ENCODE assay signal across 18 cellular contexts in the genomic region with DNA sequence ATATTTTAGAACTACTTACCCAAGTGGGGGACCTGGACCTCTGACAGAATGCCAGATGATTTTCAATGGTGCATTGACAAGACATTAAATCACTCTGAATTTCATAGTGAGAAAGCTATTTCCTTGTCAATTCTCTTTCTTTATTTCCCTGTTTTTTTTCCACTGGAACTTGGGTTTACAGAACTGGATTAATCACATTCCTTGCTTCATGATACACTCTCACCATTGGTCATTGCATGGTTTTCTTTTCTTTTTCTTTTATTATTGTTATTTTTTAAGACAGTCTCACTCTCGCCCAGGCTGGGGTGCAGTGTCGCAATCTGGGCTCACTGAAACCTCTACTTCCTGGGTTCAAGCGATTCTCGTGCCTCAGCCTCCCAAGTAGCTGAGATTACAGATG. TPM values are rescaled to one million over a fixed set of nuclear protein-coding genes. Genes with fewer than 3 reads are reported as not detected.
A peak's percentile ranks its signal among the peaks of the same experiment; 100 is the strongest.
DNase-seq lines count a peak whose midpoint lies in the region; ATAC-seq and TF ChIP-seq lines count a peak whose summit lies in the region.
"Had no signal": no experiment of that assay in that cellular context is flagged by ENCODE, and none has a peak within 500 bp of the region (broad histone marks: within the 10 kb centered on the region; RNA-seq: fewer than 3 reads in every experiment).

No MANE protein-coding gene starts in this region.

- TF ChIP-seq RAD21 in Ishikawa (IDR thresholded peaks at IDR 0.05; ENCODE audit: low read depth) = no peak

- 96% methylated on average over 4 of the region's 4 CpGs for WGBS in smooth muscle cell (ENCODE audit: low lambda C conversion rate)

- H2AFZ ChIP-seq in GM23338 = no peak overlapping the region
- peak overlapping the region; percentile 11 for H2AFZ ChIP-seq in smooth muscle cell (ENCODE audit: low read depth)
- H2AFZ ChIP-seq: GM23248 had no signal

- H3K27ac ChIP-seq in GM23338 (ENCODE audit: low read depth) (peak overlapping the region; percentile 1; the same call in 1 of the 2 replicates), foreskin keratinocyte (no peak overlapping the region), smooth muscle cell (ENCODE audit: low read depth) (no peak overlapping the region), substantia nigra (ENCODE audit: low read depth, low read length, poor library complexity, severe bottlenecking) (no peak overlapping the region)
- H3K27ac ChIP-seq: BLaER1, GM23248 had no signal

- TF ChIP-seq CTCF in GM23338 (conservative IDR thresholded peaks at IDR 0.05; ENCODE audit: low read depth in 2 of 2) (no peak), foreskin keratinocyte (conservative IDR thresholded peaks at IDR 0.05) (no peak), smooth muscle cell (IDR thresholded peaks at IDR 0.05; ENCODE audit: borderline replicate concordance, insufficient read depth, poor library complexity, severe bottlenecking) (no peak)

- H3K9me2 ChIP-seq in GM23338 (ENCODE audit: insufficient read depth) = no peaks in the 10 kb centered on the region

- ATAC-seq in GM23338 = no peak
- no peak for ATAC-seq in foreskin keratinocyte
- ATAC-seq: K562 had no signal

- peaks cover 38% of the 10 kb centered on the region for H3K4me1 Mint-ChIP-seq in GM23338

- no peak for TF ChIP-seq EP300 in Ishikawa (IDR thresholded peaks at IDR 0.05; ENCODE audit: borderline replicate concordance)

- no peaks in the 10 kb centered on the region for H3K36me3 Mint-ChIP-seq in GM23338 (ENCODE audit: low read depth)
- H3K36me3 Mint-ChIP-seq: CD8-positive, alpha-beta memory T cell had no signal

- H4K20me1 ChIP-seq in GM23338 (replicated peaks; ENCODE audit: insufficient read depth) (no peaks in the 10 kb centered on the region), smooth muscle cell (ENCODE audit: low read depth) (no peaks in the 10 kb centered on the region)
- H4K20me1 ChIP-seq: BLaER1 had no signal

- H3K9me3 Mint-ChIP-seq in GM23338 = no peaks in the 10 kb centered on the region
- H3K9me3 Mint-ChIP-seq: CD8-positive, alpha-beta memory T cell; H9; HFFc6 had no signal

- H3K4me1 ChIP-seq in GM23338 (ENCODE audit: insufficient read depth) = peaks cover 21% of the 10 kb centered on the region
- no peaks in the 10 kb centered on the region for H3K4me1 ChIP-seq in foreskin keratinocyte
- H3K4me1 ChIP-seq in smooth muscle cell (ENCODE audit: low read depth) = peaks cover 4% of the 10 kb centered on the region
- H3K4me1 ChIP-seq: BLaER1 had no signal

- no peaks in the 10 kb centered on the region for H3K79me2 ChIP-seq in GM23338 (replicated peaks; ENCODE audit: insufficient read depth)
- no peaks in the 10 kb centered on the region for H3K79me2 ChIP-seq in smooth muscle cell (ENCODE audit: low read depth)

- H3K27me3 ChIP-seq in GM23338 (ENCODE audit: insufficient read depth) = 0 out of 2 replicates have a peak, but pooled peaks cover 1% of the 10 kb centered on the region
- H3K27me3 ChIP-seq in foreskin keratinocyte = peaks cover 26% of the 10 kb centered on the region
- H3K27me3 ChIP-seq in smooth muscle cell (ENCODE audit: low read depth) = peaks cover 13% of the 10 kb centered on the region
- H3K27me3 ChIP-seq: BLaER1 had no signal

- no peak overlapping the region for H3K9ac ChIP-seq in smooth muscle cell (ENCODE audit: low read depth)
- H3K9ac ChIP-seq: BLaER1, GM23248 had no signal

- H3K36me3 ChIP-seq in GM23338 (ENCODE audit: insufficient read depth) = no peaks in the 10 kb centered on the region
- no peaks in the 10 kb centered on the region for H3K36me3 ChIP-seq in smooth muscle cell (ENCODE audit: low read depth)
- H3K36me3 ChIP-seq: BLaER1 had no signal

- H3K4me2 ChIP-seq in GM23338 = peak overlapping the region; percentile 37; the same call in 1 of the 2 replicates
- H3K4me2 ChIP-seq in smooth muscle cell = no peak overlapping the region
- H3K4me2 ChIP-seq: BLaER1 had no signal

- H3K4me3 ChIP-seq in GM23338 = no peak overlapping the region
- H3K4me3 ChIP-seq in smooth muscle cell = no peak overlapping the region
- H3K4me3 ChIP-seq: BLaER1, GM23248, K562 had no signal

- no peaks in the 10 kb centered on the region for H3K9me3 ChIP-seq in smooth muscle cell (replicated peaks; ENCODE audit: low read depth)
- H3K9me3 ChIP-seq: BLaER1 had no signal

- H3F3A ChIP-seq in GM23338 (replicated peaks; ENCODE audit: low read depth) (no peaks in the 10 kb centered on the region), smooth muscle cell (ENCODE audit: low read depth) (no peaks in the 10 kb centered on the region)

- peaks cover 15% of the 10 kb centered on the region for H3K27me3 Mint-ChIP-seq in GM23338 (ENCODE audit: insufficient read depth, low read depth, poor library complexity)

- no peak overlapping the region for H3K4me3 Mint-ChIP-seq in GM23338
- H3K4me3 Mint-ChIP-seq: CD8-positive, alpha-beta memory T cell; H9; HFFc6 had no signal

- DNase-seq in GM23338 (ENCODE audit: low spot score) (no peak), foreskin keratinocyte (peak; percentile 26 to 46), smooth muscle cell (lab: John Stamatoyannopoulos, UW; ENCODE audit: unreplicated experiment) (no peak), activated gamma-delta T cell (lab: John Stamatoyannopoulos, UW) (no peak), substantia nigra (lab: John Stamatoyannopoulos, UW) (no peak), NCI-H2081 treated with DMSO at 0.1 percent for 48 hours (lab: John Stamatoyannopoulos, UW) (no peak)
- DNase-seq: 8988T; AML-193; CD8-positive, alpha-beta memory T cell; DMS53; GF-D8; GM23248; HFFc6 had no signal

- no peak overlapping the region for H3K27ac Mint-ChIP-seq in GM23338
- H3K27ac Mint-ChIP-seq: CD8-positive, alpha-beta memory T cell; HFFc6 had no signal

TF ChIP-seq in GM23338, 12 proteins besides CTCF, POLR2A, EP300 and RAD21 (continues in another document):
- TF ChIP-seq JUNB (IDR thresholded peaks at IDR 0.05; ENCODE audit: unreplicated experiment) = no peak
- no peak for TF ChIP-seq ZNF331 (CRISPR knock-in tag; IDR thresholded peaks at IDR 0.05; ENCODE audit: low read depth)
- TF ChIP-seq, protein P1, sequence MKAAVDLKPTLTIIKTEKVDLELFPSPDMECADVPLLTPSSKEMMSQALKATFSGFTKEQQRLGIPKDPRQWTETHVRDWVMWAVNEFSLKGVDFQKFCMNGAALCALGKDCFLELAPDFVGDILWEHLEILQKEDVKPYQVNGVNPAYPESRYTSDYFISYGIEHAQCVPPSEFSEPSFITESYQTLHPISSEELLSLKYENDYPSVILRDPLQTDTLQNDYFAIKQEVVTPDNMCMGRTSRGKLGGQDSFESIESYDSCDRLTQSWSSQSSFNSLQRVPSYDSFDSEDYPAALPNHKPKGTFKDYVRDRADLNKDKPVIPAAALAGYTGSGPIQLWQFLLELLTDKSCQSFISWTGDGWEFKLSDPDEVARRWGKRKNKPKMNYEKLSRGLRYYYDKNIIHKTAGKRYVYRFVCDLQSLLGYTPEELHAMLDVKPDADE (IDR thresholded peaks at IDR 0.05) = no peak
- no peak for TF ChIP-seq CREB1 (CRISPR knock-in tag; IDR thresholded peaks at IDR 0.05; ENCODE audit: low read depth)
- TF ChIP-seq EZH2phosphoT487 (IDR thresholded peaks at IDR 0.05; ENCODE audit: unreplicated experiment) = no peak
- TF ChIP-seq STAT1 (IDR thresholded peaks at IDR 0.05; ENCODE audit: unreplicated experiment) = no peak
- TF ChIP-seq EZH2 (IDR thresholded peaks at IDR 0.05; ENCODE audit: low read depth, unreplicated experiment) = no peak

TF ChIP-seq in Ishikawa, 13 proteins besides CTCF, POLR2A, EP300 and RAD21:
- TF ChIP-seq, protein P2, sequence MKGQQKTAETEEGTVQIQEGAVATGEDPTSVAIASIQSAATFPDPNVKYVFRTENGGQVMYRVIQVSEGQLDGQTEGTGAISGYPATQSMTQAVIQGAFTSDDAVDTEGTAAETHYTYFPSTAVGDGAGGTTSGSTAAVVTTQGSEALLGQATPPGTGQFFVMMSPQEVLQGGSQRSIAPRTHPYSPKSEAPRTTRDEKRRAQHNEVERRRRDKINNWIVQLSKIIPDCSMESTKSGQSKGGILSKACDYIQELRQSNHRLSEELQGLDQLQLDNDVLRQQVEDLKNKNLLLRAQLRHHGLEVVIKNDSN (IDR thresholded peaks at IDR 0.05) = no peak
- TF ChIP-seq TAF1 (IDR thresholded peaks at IDR 0.05; ENCODE audit: low read depth) (no peak), CEBPB (IDR thresholded peaks at IDR 0.05) (peak; percentile 39; the same call in 1 of the 2 replicates), EGR1 (IDR thresholded peaks at IDR 0.05) (no peak), FOXM1 (IDR thresholded peaks at IDR 0.05; ENCODE audit: borderline replicate concordance, low read depth) (no peak)
TF ChIP-seq in Ishikawa: peak in this region for 1.

RNA-seq across cellular contexts. Expression of a gene that starts 38.5 kb away (rescaled TPM):
- not detected in 2 replicates for total RNA-seq in GM23338 (2014; rRNA removed; shearing (Covaris generic))
- polyA plus RNA-seq in GM23338 (2016; fragmentation: Nextera tagmentation; extraction: Ambion mirVana) (not detected in 2 replicates), foreskin keratinocyte (not detected in 2 replicates), smooth muscle cell (not detected in 2 replicates)
- total RNA-seq in foreskin keratinocyte (not detected in 2 replicates), smooth muscle cell (not detected in 2 replicates)
- total RNA-seq: CD8-positive, alpha-beta memory T cell; GM23248; H9; HFFc6; HT1080; K562 had no signal
- polyA plus RNA-seq: CD8-positive, alpha-beta memory T cell; GM23248; K562 had no signal

Comparison
In these comparisons a context has a peak if more than half of its experiments do, and no peak if none do; other contexts are left out.
1. DNase-seq: peak in foreskin keratinocyte (2 of 2); none in GM23338 (single experiment), smooth muscle cell (single experiment), activated gamma-delta T cell (single experiment), substantia nigra (0 of 49) and NCI-H2081 treated with DMSO at 0.1 percent for 48 hours (single experiment).